In the genomic region with DNA sequence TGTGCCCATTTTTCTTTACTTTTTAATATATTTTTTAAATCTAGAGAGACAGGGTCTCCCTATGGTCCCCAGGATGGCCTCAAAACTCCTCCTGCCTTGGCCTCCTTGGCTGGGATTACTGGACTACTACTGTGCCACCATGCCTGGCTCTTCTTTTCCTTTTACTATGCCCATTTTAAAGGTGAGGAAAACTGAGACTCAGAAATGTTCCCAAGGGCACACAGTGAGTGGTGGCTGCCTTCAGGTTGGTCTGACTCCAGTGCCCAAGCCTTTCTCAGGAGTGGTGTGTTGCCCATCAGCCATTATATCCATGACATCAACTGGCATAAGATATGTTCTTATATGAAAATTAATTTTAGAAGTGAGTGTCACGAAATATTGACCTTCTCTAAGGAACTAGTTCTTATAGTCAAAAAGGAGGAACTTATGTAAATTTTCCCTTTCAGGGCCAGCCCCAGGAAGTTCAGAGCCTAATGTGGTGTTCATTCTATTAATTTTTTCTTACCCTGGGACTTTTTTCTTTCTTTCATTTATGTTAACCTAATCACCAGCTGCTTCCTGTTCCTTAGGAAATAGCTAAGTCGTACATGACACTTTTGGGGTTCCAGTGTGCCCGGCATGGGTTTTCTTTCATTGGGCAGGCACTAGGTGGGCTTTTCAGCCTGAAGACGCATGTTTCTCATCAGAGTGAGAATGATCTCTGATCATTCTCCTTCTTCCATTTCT, we compare ENCODE assay signal across 1 cellular context.
TF ChIP-seq lines count a peak whose summit lies in the region.

No MANE protein-coding gene starts in this region.

TF ChIP-seq in SK-N-SH, 30 proteins besides CTCF, POLR2A, EP300 and RAD21 (continued from another document):
- TF ChIP-seq, protein P1, sequence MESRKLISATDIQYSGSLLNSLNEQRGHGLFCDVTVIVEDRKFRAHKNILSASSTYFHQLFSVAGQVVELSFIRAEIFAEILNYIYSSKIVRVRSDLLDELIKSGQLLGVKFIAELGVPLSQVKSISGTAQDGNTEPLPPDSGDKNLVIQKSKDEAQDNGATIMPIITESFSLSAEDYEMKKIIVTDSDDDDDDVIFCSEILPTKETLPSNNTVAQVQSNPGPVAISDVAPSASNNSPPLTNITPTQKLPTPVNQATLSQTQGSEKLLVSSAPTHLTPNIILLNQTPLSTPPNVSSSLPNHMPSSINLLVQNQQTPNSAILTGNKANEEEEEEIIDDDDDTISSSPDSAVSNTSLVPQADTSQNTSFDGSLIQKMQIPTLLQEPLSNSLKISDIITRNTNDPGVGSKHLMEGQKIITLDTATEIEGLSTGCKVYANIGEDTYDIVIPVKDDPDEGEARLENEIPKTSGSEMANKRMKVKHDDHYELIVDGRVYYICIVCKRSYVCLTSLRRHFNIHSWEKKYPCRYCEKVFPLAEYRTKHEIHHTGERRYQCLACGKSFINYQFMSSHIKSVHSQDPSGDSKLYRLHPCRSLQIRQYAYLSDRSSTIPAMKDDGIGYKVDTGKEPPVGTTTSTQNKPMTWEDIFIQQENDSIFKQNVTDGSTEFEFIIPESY (IDR thresholded peaks at IDR 0.05; ENCODE audit: borderline replicate concordance, low read depth): no peak
- TF ChIP-seq POLR2AphosphoS5 (IDR thresholded peaks at IDR 0.05; ENCODE audit: low read depth, low read length) (no peak), CHD2 (IDR thresholded peaks at IDR 0.05; ENCODE audit: low read length, partially characterized antibody) (no peak), FOSL2 (IDR thresholded peaks at IDR 0.05; ENCODE audit: borderline replicate concordance, low read depth) (no peak), TCF12 (IDR thresholded peaks at IDR 0.05) (no peak), RXRA (IDR thresholded peaks at IDR 0.05; ENCODE audit: borderline replicate concordance, low read depth) (no peak), GATA2 (CRISPR knock-in tag; IDR thresholded peaks at IDR 0.05) (no peak), NFIC (IDR thresholded peaks at IDR 0.05; ENCODE audit: borderline replicate concordance) (no peak), MXI1 (IDR thresholded peaks at IDR 0.05; ENCODE audit: low read depth, low read length) (no peak)
- TF ChIP-seq, protein P2, sequence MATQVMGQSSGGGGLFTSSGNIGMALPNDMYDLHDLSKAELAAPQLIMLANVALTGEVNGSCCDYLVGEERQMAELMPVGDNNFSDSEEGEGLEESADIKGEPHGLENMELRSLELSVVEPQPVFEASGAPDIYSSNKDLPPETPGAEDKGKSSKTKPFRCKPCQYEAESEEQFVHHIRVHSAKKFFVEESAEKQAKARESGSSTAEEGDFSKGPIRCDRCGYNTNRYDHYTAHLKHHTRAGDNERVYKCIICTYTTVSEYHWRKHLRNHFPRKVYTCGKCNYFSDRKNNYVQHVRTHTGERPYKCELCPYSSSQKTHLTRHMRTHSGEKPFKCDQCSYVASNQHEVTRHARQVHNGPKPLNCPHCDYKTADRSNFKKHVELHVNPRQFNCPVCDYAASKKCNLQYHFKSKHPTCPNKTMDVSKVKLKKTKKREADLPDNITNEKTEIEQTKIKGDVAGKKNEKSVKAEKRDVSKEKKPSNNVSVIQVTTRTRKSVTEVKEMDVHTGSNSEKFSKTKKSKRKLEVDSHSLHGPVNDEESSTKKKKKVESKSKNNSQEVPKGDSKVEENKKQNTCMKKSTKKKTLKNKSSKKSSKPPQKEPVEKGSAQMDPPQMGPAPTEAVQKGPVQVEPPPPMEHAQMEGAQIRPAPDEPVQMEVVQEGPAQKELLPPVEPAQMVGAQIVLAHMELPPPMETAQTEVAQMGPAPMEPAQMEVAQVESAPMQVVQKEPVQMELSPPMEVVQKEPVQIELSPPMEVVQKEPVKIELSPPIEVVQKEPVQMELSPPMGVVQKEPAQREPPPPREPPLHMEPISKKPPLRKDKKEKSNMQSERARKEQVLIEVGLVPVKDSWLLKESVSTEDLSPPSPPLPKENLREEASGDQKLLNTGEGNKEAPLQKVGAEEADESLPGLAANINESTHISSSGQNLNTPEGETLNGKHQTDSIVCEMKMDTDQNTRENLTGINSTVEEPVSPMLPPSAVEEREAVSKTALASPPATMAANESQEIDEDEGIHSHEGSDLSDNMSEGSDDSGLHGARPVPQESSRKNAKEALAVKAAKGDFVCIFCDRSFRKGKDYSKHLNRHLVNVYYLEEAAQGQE (IDR thresholded peaks at IDR 0.05; ENCODE audit: low read depth, low read length): no peak
